1 cellular context compared by ENCODE assay signal in the genomic region with DNA sequence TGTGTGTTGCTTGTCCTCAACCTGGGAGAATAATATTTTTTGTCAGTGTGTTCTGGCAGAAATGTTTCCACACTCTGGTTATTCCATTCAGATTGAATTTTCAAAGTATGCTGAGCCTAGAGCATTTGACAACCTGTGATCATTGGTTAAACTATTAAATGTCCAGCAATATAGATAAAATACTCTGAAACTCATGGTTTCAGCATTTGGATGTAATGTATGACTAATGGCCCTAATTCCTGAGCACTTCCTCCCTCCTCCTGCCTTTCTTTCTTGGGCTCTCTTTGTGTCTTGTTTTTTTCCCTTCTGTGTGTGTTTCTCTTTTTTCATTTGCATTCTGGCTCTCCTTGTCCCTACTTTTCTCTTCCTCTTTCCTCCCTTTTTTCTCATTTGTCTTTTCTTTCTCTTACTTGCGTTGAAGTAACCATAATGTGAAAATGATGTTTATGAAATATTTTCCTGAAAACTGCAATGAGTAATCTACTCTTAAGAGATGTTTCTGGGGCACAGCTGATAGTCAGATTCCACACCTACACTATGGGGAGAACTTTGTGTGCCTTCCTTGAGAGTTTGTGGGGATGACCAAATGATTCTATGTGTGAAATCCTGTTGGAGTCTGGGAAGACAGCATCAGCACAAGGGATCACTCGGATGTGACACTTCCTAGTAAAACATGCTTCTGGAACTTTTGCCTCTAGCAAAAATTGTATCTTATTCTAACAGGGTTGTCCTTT.
TF ChIP-seq lines count a peak whose summit lies in the region.

No MANE protein-coding gene starts in this region.

TF ChIP-seq in WTC11, 78 proteins besides CTCF, POLR2A, EP300 and RAD21 (continued from another document):
- TF ChIP-seq, protein P1, sequence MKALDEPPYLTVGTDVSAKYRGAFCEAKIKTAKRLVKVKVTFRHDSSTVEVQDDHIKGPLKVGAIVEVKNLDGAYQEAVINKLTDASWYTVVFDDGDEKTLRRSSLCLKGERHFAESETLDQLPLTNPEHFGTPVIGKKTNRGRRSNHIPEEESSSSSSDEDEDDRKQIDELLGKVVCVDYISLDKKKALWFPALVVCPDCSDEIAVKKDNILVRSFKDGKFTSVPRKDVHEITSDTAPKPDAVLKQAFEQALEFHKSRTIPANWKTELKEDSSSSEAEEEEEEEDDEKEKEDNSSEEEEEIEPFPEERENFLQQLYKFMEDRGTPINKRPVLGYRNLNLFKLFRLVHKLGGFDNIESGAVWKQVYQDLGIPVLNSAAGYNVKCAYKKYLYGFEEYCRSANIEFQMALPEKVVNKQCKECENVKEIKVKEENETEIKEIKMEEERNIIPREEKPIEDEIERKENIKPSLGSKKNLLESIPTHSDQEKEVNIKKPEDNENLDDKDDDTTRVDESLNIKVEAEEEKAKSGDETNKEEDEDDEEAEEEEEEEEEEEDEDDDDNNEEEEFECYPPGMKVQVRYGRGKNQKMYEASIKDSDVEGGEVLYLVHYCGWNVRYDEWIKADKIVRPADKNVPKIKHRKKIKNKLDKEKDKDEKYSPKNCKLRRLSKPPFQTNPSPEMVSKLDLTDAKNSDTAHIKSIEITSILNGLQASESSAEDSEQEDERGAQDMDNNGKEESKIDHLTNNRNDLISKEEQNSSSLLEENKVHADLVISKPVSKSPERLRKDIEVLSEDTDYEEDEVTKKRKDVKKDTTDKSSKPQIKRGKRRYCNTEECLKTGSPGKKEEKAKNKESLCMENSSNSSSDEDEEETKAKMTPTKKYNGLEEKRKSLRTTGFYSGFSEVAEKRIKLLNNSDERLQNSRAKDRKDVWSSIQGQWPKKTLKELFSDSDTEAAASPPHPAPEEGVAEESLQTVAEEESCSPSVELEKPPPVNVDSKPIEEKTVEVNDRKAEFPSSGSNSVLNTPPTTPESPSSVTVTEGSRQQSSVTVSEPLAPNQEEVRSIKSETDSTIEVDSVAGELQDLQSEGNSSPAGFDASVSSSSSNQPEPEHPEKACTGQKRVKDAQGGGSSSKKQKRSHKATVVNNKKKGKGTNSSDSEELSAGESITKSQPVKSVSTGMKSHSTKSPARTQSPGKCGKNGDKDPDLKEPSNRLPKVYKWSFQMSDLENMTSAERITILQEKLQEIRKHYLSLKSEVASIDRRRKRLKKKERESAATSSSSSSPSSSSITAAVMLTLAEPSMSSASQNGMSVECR (CRISPR knock-in tag; IDR thresholded peaks at IDR 0.05; ENCODE audit: borderline replicate concordance), result no peak
- TF ChIP-seq CBFB (CRISPR knock-in tag; IDR thresholded peaks at IDR 0.05; ENCODE audit: low read depth) (no peak), FOXP1 (CRISPR knock-in tag; IDR thresholded peaks at IDR 0.05; ENCODE audit: borderline replicate concordance) (no peak)
- TF ChIP-seq, protein P2, sequence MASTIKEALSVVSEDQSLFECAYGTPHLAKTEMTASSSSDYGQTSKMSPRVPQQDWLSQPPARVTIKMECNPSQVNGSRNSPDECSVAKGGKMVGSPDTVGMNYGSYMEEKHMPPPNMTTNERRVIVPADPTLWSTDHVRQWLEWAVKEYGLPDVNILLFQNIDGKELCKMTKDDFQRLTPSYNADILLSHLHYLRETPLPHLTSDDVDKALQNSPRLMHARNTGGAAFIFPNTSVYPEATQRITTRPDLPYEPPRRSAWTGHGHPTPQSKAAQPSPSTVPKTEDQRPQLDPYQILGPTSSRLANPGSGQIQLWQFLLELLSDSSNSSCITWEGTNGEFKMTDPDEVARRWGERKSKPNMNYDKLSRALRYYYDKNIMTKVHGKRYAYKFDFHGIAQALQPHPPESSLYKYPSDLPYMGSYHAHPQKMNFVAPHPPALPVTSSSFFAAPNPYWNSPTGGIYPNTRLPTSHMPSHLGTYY (CRISPR knock-in tag; IDR thresholded peaks at IDR 0.05), result no peak
